ENCODE assay signal across 14 cellular contexts in genomic region chr1:55727010-55727409, GRCh38.
DNase-seq lines count a peak whose midpoint lies in the region; ATAC-seq, FAIRE-seq and TF ChIP-seq lines count a peak whose summit lies in the region.
"Had no signal": no experiment of that assay in that cellular context is flagged by ENCODE, and none has a peak within 500 bp of the region (broad histone marks: within the 10 kb centered on the region; RNA-seq: fewer than 3 reads in every experiment).

No MANE protein-coding gene starts in this region.

- no peak for TF ChIP-seq POLR2A in IMR-90 (IDR thresholded peaks at IDR 0.05; ENCODE audit: low read depth, low read length)
- no peak for TF ChIP-seq POLR2A in vagina (IDR thresholded peaks at IDR 0.05)

- no TSS peak for BruUV-seq in IMR-90 (replicated peaks; lab: Mats Ljungman, UMichigan)

- H3K18ac ChIP-seq in IMR-90 (ENCODE audit: low read depth, low read length): peak overlapping the region; percentile 93

- peak overlapping the region; percentile 99 for H4K91ac ChIP-seq in IMR-90 (ENCODE audit: insufficient read depth, low read depth, low read length)

- H3K9me3 ChIP-seq in IMR-90 (ENCODE audit: control insufficient read depth, insufficient read depth, low read length) (no peaks in the 10 kb centered on the region; the same call in 1 of the 2 replicates), astrocyte (ENCODE audit: insufficient read depth, low read depth, low read length) (no peaks in the 10 kb centered on the region), vagina (no peaks in the 10 kb centered on the region), endodermal cell (ENCODE audit: control insufficient read depth, low read length) (no peaks in the 10 kb centered on the region)

- CTCF ChIA-PET in AG04449 (lab: Yijun Ruan, JAX) (interaction anchor here (1.3 kb wide), 2 partner anchors 26 to 348 kb away, joined by 3 to 4 read pairs; no protein-coding TSS in a partner anchor), IMR-90 (lab: Yijun Ruan, JAX) (no interaction called here)

- peaks cover 4% of the 10 kb centered on the region for H3K9me3 Mint-ChIP-seq in astrocyte (ENCODE audit: unreplicated experiment)
- no peaks in the 10 kb centered on the region for H3K9me3 Mint-ChIP-seq in endodermal cell

- H4K20me1 ChIP-seq in IMR-90 (ENCODE audit: insufficient read depth, low read length) (no peaks in the 10 kb centered on the region), astrocyte (ENCODE audit: insufficient read depth, low read length) (no peaks in the 10 kb centered on the region)

- no peak for TF ChIP-seq RAD21 in IMR-90 (IDR thresholded peaks at IDR 0.05; ENCODE audit: low read length)

- H4K8ac ChIP-seq in IMR-90 (ENCODE audit: low read depth in 2 of 2, low read length in 2 of 2): peak overlapping the region; percentile 83 to 93; a peak in 3 of 4 replicates

- H3K4me1 ChIP-seq in IMR-90 (ENCODE audit: control insufficient read depth, insufficient read depth, low read length) (peaks cover 11% of the 10 kb centered on the region), astrocyte (ENCODE audit: insufficient read depth, low read length) (peaks cover 35% of the 10 kb centered on the region), vagina (no peaks in the 10 kb centered on the region), endodermal cell (ENCODE audit: control insufficient read depth, insufficient read depth, low read length) (peaks cover 3% of the 10 kb centered on the region)

- H2AK9ac ChIP-seq in IMR-90 (replicated peaks; ENCODE audit: low read depth, low read length, poor library complexity): peak overlapping the region; percentile 82

- peaks cover 7% of the 10 kb centered on the region for H3K9me1 ChIP-seq in IMR-90 (ENCODE audit: insufficient read depth, low read length)

- peak overlapping the region; percentile 98 for H3K4ac ChIP-seq in IMR-90 (ENCODE audit: low read depth, low read length)

- peak overlapping the region; percentile 97; the same call in 1 of the 3 replicates for H2BK15ac ChIP-seq in IMR-90 (ENCODE audit: low read depth, low read length)

- peak overlapping the region; percentile 99 for H3K14ac ChIP-seq in IMR-90 (replicated peaks; ENCODE audit: low read depth, low read length)

- peak; percentile 44 for DNase-seq in AG04449 (ENCODE audit: low read depth, low spot score)
- DNase-seq in IMR-90: peak; percentile 62
- DNase-seq in astrocyte (ENCODE audit: low read depth): peak; percentile 88
- DNase-seq in iris pigment epithelial cell (ENCODE audit: low read depth): peak; percentile 77
- no peak for DNase-seq in GM13977 (ENCODE audit: low spot score)
- no peak for DNase-seq in vagina (ENCODE audit: extremely low spot score in 2 of 2)
- DNase-seq in endodermal cell: no peak
- no peak for DNase-seq in frontal cortex (ENCODE audit: low spot score in 2 of 2)
- DNase-seq: activated CD4-positive, alpha-beta T cell treated with anti-CD3 and anti-CD28 coated beads, Interleukin-2, amount 50 U/mL, for 4 hours; DMS 273 treated with DMSO at 0.1 percent for 48 hours; MM.1S; stimulated activated CD4-positive, alpha-beta T cell treated with anti-CD3 and anti-CD28 coated beads, Interleukin-2, amount 100 ng/mL, for 24 hours had no signal

- H3K36me3 ChIP-seq in IMR-90 (ENCODE audit: control insufficient read depth, insufficient read depth, low read length) (no peaks in the 10 kb centered on the region), astrocyte (ENCODE audit: insufficient read depth, low read length) (no peaks in the 10 kb centered on the region), vagina (no peaks in the 10 kb centered on the region), endodermal cell (ENCODE audit: control insufficient read depth, insufficient read depth, low read length) (no peaks in the 10 kb centered on the region)

- peak overlapping the region; percentile 77 for H3K23ac ChIP-seq in IMR-90 (ENCODE audit: low read depth, low read length)

- H2AFZ ChIP-seq in IMR-90 (replicated peaks; ENCODE audit: low read length, poor library complexity): peak overlapping the region; percentile 67
- H2AFZ ChIP-seq in astrocyte (ENCODE audit: low read depth, low read length): no peak overlapping the region

- H3K27me3 ChIP-seq in IMR-90 (ENCODE audit: control insufficient read depth, insufficient read depth, low read length) (no peaks in the 10 kb centered on the region), astrocyte (ENCODE audit: insufficient read depth, low read length) (no peaks in the 10 kb centered on the region), vagina (no peaks in the 10 kb centered on the region), endodermal cell (ENCODE audit: control insufficient read depth, insufficient read depth, low read length, poor library complexity, severe bottlenecking) (no peaks in the 10 kb centered on the region)

- dilution Hi-C loops in IMR-90 (cut with HindIII; ENCODE audit: low sequenced_read_pairs, unreplicated experiment): no loop called here

- H3K27ac ChIP-seq in IMR-90 (ENCODE audit: insufficient read depth, low read length) (peak overlapping the region; percentile 49; the same call in 1 of the 2 replicates), astrocyte (ENCODE audit: low read depth, low read length) (no peak overlapping the region), vagina (no peak overlapping the region), endodermal cell (ENCODE audit: low read depth, low read length) (no peak overlapping the region)

- ATAC-seq in IMR-90 (ENCODE audit: low read depth): peak; percentile 32
- ATAC-seq: Panc1 had no signal

- no peak overlapping the region for H3K9ac ChIP-seq in IMR-90 (ENCODE audit: low read depth, low read length)
- no peak overlapping the region for H3K9ac ChIP-seq in astrocyte (ENCODE audit: low read length)
- H3K9ac ChIP-seq in endodermal cell (ENCODE audit: extremely low read depth, low read length, poor library complexity, severe bottlenecking): no peak overlapping the region

- intact Hi-C loops in IMR-90 (cut with micrococcal nuclease): no loop called here
- intact Hi-C loops in vagina (cut with DNase I): no loop called here

- no CpG with 5 or more reads among the region's 2 CpGs for WGBS in IMR-90 (ENCODE audit: extremely low coverage in 2 of 2, insufficient read length in 1 of 2), 2 experiments
- 78 to 86% methylated on average over 2 of the region's 2 CpGs for WGBS in endodermal cell (ENCODE audit: insufficient coverage in 1 of 2, insufficient read length in 1 of 2), 2 experiments

- H2AK5ac ChIP-seq in IMR-90 (ENCODE audit: low read depth, low read length): peak overlapping the region; percentile 96

- H3K4me2 ChIP-seq in IMR-90 (ENCODE audit: low read depth, low read length) (no peak overlapping the region), astrocyte (ENCODE audit: low read length) (peak overlapping the region; percentile 39)

- no peaks in the 10 kb centered on the region for H3K79me2 ChIP-seq in astrocyte (ENCODE audit: insufficient read depth, low read length)

- H3K4me1 Mint-ChIP-seq in astrocyte (ENCODE audit: low read depth, unreplicated experiment): peaks cover 3% of the 10 kb centered on the region
- no peaks in the 10 kb centered on the region for H3K4me1 Mint-ChIP-seq in endodermal cell

- in situ Hi-C loops in IMR-90 (cut with MboI; ENCODE audit: low sequenced_read_pairs) (no loop called here), GM13977 (cut with MboI; ENCODE audit: low pct_unique_long_range_greater_than_20kb, low sequenced_read_pairs, unreplicated experiment) (no loop called here)

- H3K36me3 Mint-ChIP-seq in astrocyte (ENCODE audit: low read depth, unreplicated experiment) (no peaks in the 10 kb centered on the region), endodermal cell (ENCODE audit: low read depth) (no peaks in the 10 kb centered on the region)
- H3K36me3 Mint-ChIP-seq: brain had no signal

- TF ChIP-seq CTCF in AG04449 (IDR thresholded peaks at IDR 0.05; ENCODE audit: insufficient read depth, low read length, missing control alignments) (no peak), IMR-90 (conservative IDR thresholded peaks at IDR 0.05; ENCODE audit: low read depth, low read length) (no peak), astrocyte (IDR thresholded peaks at IDR 0.05; ENCODE audit: insufficient read depth, low read depth, low read length) (no peak), GM13977 (IDR thresholded peaks at IDR 0.05; ENCODE audit: extremely low read depth, insufficient read depth, missing control alignments) (no peak), vagina (IDR thresholded peaks at IDR 0.05) (no peak), endodermal cell (conservative IDR thresholded peaks at IDR 0.05) (no peak)

- H3K56ac ChIP-seq in IMR-90 (ENCODE audit: extremely low read depth, insufficient read depth, low read length): peak overlapping the region; percentile 70; the same call in 1 of the 2 replicates

- H3K27me3 Mint-ChIP-seq in astrocyte (ENCODE audit: low read depth, unreplicated experiment) (peaks cover 3% of the 10 kb centered on the region), endodermal cell (ENCODE audit: insufficient read depth) (peaks cover under 1% of the 10 kb centered on the region)

- no peaks in the 10 kb centered on the region for H3K79me1 ChIP-seq in IMR-90 (ENCODE audit: low read depth in 1 of 2, low read length in 2 of 2)

- FAIRE-seq in astrocyte (lab: Jason Lieb, UNC) (peak; percentile 64), frontal cortex (lab: Jason Lieb, UNC) (no peak)

- H4K5ac ChIP-seq in IMR-90 (ENCODE audit: low read depth, low read length): peak overlapping the region; percentile 95

- no peak overlapping the region for H3K4me3 ChIP-seq in AG04449 (ENCODE audit: low read depth, low read length)
- no peak overlapping the region for H3K4me3 ChIP-seq in IMR-90 (ENCODE audit: insufficient read depth, low read depth, low read length)
- H3K4me3 ChIP-seq in astrocyte (ENCODE audit: insufficient read depth, low read depth, low read length): no peak overlapping the region
- no peak overlapping the region for H3K4me3 ChIP-seq in vagina
- H3K4me3 ChIP-seq in endodermal cell (ENCODE audit: low read length): no peak overlapping the region

- POLR2A ChIA-PET in AG04449 (lab: Yijun Ruan, JAX) (interaction anchor here (0.6 kb wide), 1 partner anchor 8 kb away, joined by 4 read pairs; no protein-coding TSS in a partner anchor), IMR-90 (lab: Charles Lee; ENCODE audit: unreplicated experiment) (no interaction called here)

- peak overlapping the region; percentile 99 for H2BK20ac ChIP-seq in IMR-90 (ENCODE audit: low read depth, low read length)

- peak overlapping the region; percentile 15 for H3K27ac Mint-ChIP-seq in astrocyte (ENCODE audit: unreplicated experiment)
- no peak overlapping the region for H3K27ac Mint-ChIP-seq in endodermal cell

- peak overlapping the region; percentile 100 for H2BK120ac ChIP-seq in IMR-90 (ENCODE audit: low read depth, low read length)

- H3K4me3 Mint-ChIP-seq in astrocyte (ENCODE audit: unreplicated experiment): no peak overlapping the region
- H3K4me3 Mint-ChIP-seq in endodermal cell: no peak overlapping the region
- H3K4me3 Mint-ChIP-seq: brain had no signal

- H2BK5ac ChIP-seq in IMR-90 (ENCODE audit: low read depth, low read length, poor library complexity, severe bottlenecking): peak overlapping the region; percentile 51

TF ChIP-seq in IMR-90, 13 proteins besides CTCF, POLR2A, EP300 and RAD21 (continues in another document):
- TF ChIP-seq MXI1 (IDR thresholded peaks at IDR 0.05; ENCODE audit: borderline replicate concordance, low read depth, low read length) (no peak), SMC3 (IDR thresholded peaks at IDR 0.05; ENCODE audit: low read depth, low read length) (no peak), NFE2L2 (IDR thresholded peaks at IDR 0.05; ENCODE audit: low read depth, low read length) (no peak)

Comparison
In these comparisons a context has a peak if more than half of its experiments do, and no peak if none do; other contexts are left out.
1. DNase-seq: peak in AG04449 (single experiment), IMR-90 (single experiment), astrocyte (single experiment) and iris pigment epithelial cell (single experiment); none in GM13977 (single experiment), vagina (0 of 2), endodermal cell (single experiment) and frontal cortex (0 of 2).